Comparison of ENCODE assay signal across 10 cellular contexts in the genomic region with DNA sequence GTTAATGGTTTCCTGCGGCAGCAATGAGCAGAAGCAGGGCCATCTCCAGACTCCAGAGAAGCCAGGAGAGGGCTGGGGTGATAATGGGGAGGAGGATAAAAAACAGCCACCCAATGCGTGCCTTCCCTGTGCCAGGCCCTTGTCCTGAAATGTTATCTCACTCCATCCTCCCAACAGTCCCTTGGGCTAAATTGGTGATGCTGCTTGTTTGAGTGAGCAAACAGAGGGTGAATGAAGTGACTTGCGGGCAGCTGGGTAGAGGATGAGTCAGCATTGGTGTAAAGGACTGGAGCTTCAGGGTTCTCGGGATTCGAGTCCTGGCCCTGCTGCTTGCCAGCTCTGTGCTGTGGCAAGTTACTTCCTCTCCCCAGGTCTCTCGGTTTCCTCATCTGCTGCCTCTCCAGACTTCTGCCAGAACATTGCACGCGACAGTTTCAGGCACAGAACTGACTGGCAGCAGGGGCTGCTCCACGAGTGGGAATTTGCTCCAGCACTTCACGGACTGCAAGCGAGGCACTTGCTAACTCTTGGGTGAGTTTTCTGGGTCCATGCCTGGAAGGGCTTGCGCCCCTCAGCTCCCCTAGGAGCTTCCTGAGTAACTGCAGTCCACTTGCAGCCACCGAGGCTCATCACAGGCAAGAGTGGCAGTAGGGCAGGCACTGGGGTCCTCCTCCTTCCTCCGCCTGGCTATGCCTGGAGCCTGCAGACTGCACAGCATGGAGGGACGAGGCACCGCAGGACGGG. TPM values are rescaled to one million over a fixed set of nuclear protein-coding genes. Genes with fewer than 3 reads are reported as not detected.
DNase-seq lines count a peak whose midpoint lies in the region; ATAC-seq, FAIRE-seq and TF ChIP-seq lines count a peak whose summit lies in the region.
"Had no signal": no experiment of that assay in that cellular context is flagged by ENCODE, and none has a peak within 500 bp of the region (broad histone marks: within the 10 kb centered on the region; RNA-seq: fewer than 3 reads in every experiment).

A gene with protein sequence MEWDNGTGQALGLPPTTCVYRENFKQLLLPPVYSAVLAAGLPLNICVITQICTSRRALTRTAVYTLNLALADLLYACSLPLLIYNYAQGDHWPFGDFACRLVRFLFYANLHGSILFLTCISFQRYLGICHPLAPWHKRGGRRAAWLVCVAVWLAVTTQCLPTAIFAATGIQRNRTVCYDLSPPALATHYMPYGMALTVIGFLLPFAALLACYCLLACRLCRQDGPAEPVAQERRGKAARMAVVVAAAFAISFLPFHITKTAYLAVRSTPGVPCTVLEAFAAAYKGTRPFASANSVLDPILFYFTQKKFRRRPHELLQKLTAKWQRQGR (plus strand): TSS at position 403 of the 744 bp plus-strand sequence. CDS start 24,181 bp downstream, outside the sequence.

- no peaks in the 10 kb centered on the region for H3K4me1 Mint-ChIP-seq in activated CD4-positive, alpha-beta memory T cell treated with anti-CD3 and anti-CD28 coated beads for 36 hours (ENCODE audit: low read depth)
- no peaks in the 10 kb centered on the region for H3K4me1 Mint-ChIP-seq in activated CD4-positive, alpha-beta memory T cell treated with anti-CD3 and anti-CD28 coated beads, Interleukin-2, amount 10 ng/mL, durations not matched to agents 7 days and 5 days
- H3K4me1 Mint-ChIP-seq: T-cell had no signal

- H3K4me3 ChIP-seq in fibroblast of villous mesenchyme (ENCODE audit: low read depth, low read length), result no peak within 1 kb of the TSS

- FAIRE-seq in RCC 7860 (lab: Jason Lieb, UNC), result peak; percentile 49

- CTCF ChIA-PET in activated CD4-positive, alpha-beta memory T cell treated with anti-CD3 and anti-CD28 coated beads for 36 hours (lab: Charles Lee), result no interaction called here
- CTCF ChIA-PET in activated CD4-positive, alpha-beta memory T cell treated with anti-CD3 and anti-CD28 coated beads, Interleukin-2, amount 10 ng/mL, durations not matched to agents 7 days and 5 days (lab: Charles Lee), result interaction anchor here (1.3 to 1.4 kb wide), 2 partner anchors 16 to 79 kb away, joined by 4 read pairs; no protein-coding TSS in a partner anchor

- TF ChIP-seq CTCF in fibroblast of villous mesenchyme (IDR thresholded peaks at IDR 0.05; ENCODE audit: insufficient read depth, low read depth, low read length) (no peak), GM13977 (IDR thresholded peaks at IDR 0.05; ENCODE audit: extremely low read depth, insufficient read depth, missing control alignments) (no peak)

- peak; percentile 59 for ATAC-seq in sciatic nerve
- ATAC-seq in GM21786 (IDR thresholded peaks at IDR 0.05; ENCODE audit: unreplicated experiment), result no peak
- no peak for ATAC-seq in GM21723 (IDR thresholded peaks at IDR 0.05; ENCODE audit: unreplicated experiment)
- ATAC-seq: T-cell had no signal

- H3K9me3 Mint-ChIP-seq in activated CD4-positive, alpha-beta memory T cell treated with anti-CD3 and anti-CD28 coated beads for 36 hours, result no peaks in the 10 kb centered on the region
- H3K9me3 Mint-ChIP-seq in activated CD4-positive, alpha-beta memory T cell treated with anti-CD3 and anti-CD28 coated beads, Interleukin-2, amount 10 ng/mL, durations not matched to agents 7 days and 5 days, result no peaks in the 10 kb centered on the region
- H3K9me3 Mint-ChIP-seq: CD4-positive, alpha-beta T cell; T-cell had no signal

- POLR2A ChIA-PET in activated CD4-positive, alpha-beta memory T cell treated with anti-CD3 and anti-CD28 coated beads for 36 hours (lab: Charles Lee), result no interaction called here
- POLR2A ChIA-PET in activated CD4-positive, alpha-beta memory T cell treated with anti-CD3 and anti-CD28 coated beads, Interleukin-2, amount 10 ng/mL, durations not matched to agents 7 days and 5 days (lab: Charles Lee), result no interaction called here

- in situ Hi-C loops in GM13977 (cut with MboI; ENCODE audit: low pct_unique_long_range_greater_than_20kb, low sequenced_read_pairs, unreplicated experiment), result no loop called here

- peak; percentile 7 for DNase-seq in activated CD4-positive, alpha-beta memory T cell treated with anti-CD3 and anti-CD28 coated beads for 36 hours
- DNase-seq in activated CD4-positive, alpha-beta memory T cell treated with anti-CD3 and anti-CD28 coated beads, Interleukin-2, amount 10 ng/mL, durations not matched to agents 7 days and 5 days, result no peak
- peak; percentile 52 for DNase-seq in RCC 7860 (ENCODE audit: low spot score)
- DNase-seq in fibroblast of villous mesenchyme (ENCODE audit: low read depth), result peak; percentile 56
- DNase-seq in sciatic nerve (ENCODE audit: low spot score), result peak; percentile 58
- no peak for DNase-seq in GM13977 (ENCODE audit: low spot score)

- no peak within 1 kb of the TSS for H3K27ac Mint-ChIP-seq in activated CD4-positive, alpha-beta memory T cell treated with anti-CD3 and anti-CD28 coated beads for 36 hours
- no peak within 1 kb of the TSS for H3K27ac Mint-ChIP-seq in activated CD4-positive, alpha-beta memory T cell treated with anti-CD3 and anti-CD28 coated beads, Interleukin-2, amount 10 ng/mL, durations not matched to agents 7 days and 5 days
- H3K27ac Mint-ChIP-seq: CD4-positive, alpha-beta T cell; T-cell had no signal

- H3K4me3 Mint-ChIP-seq in activated CD4-positive, alpha-beta memory T cell treated with anti-CD3 and anti-CD28 coated beads for 36 hours, result no peak within 1 kb of the TSS
- no peak within 1 kb of the TSS for H3K4me3 Mint-ChIP-seq in activated CD4-positive, alpha-beta memory T cell treated with anti-CD3 and anti-CD28 coated beads, Interleukin-2, amount 10 ng/mL, durations not matched to agents 7 days and 5 days
- H3K4me3 Mint-ChIP-seq: CD4-positive, alpha-beta T cell; T-cell had no signal

- intact Hi-C loops in activated CD4-positive, alpha-beta memory T cell treated with anti-CD3 and anti-CD28 coated beads for 36 hours (cut with micrococcal nuclease), result no loop called here
- intact Hi-C loops in sciatic nerve (cut with DNase I), result no loop called here

- no peaks in the 10 kb centered on the region for H3K36me3 Mint-ChIP-seq in activated CD4-positive, alpha-beta memory T cell treated with anti-CD3 and anti-CD28 coated beads for 36 hours
- H3K36me3 Mint-ChIP-seq in activated CD4-positive, alpha-beta memory T cell treated with anti-CD3 and anti-CD28 coated beads, Interleukin-2, amount 10 ng/mL, durations not matched to agents 7 days and 5 days (ENCODE audit: low read depth), result no peaks in the 10 kb centered on the region
- H3K36me3 Mint-ChIP-seq: T-cell had no signal

- no peaks in the 10 kb centered on the region for H3K27me3 Mint-ChIP-seq in activated CD4-positive, alpha-beta memory T cell treated with anti-CD3 and anti-CD28 coated beads for 36 hours
- peaks cover 19% of the 10 kb centered on the region for H3K27me3 Mint-ChIP-seq in activated CD4-positive, alpha-beta memory T cell treated with anti-CD3 and anti-CD28 coated beads, Interleukin-2, amount 10 ng/mL, durations not matched to agents 7 days and 5 days

RNA-seq across cellular contexts. Expression of the gene that starts here (rescaled TPM):
- not detected for total RNA-seq in activated CD4-positive, alpha-beta memory T cell treated with anti-CD3 and anti-CD28 coated beads for 36 hours
- total RNA-seq in activated CD4-positive, alpha-beta memory T cell treated with anti-CD3 and anti-CD28 coated beads, Interleukin-2, amount 10 ng/mL, durations not matched to agents 7 days and 5 days, result not detected
- 0.32 TPM in 1 of 2 replicates, not detected in the other for total RNA-seq in fibroblast of villous mesenchyme
- 3.6 TPM for total RNA-seq in sciatic nerve
- total RNA-seq: CD4-positive, alpha-beta T cell had no signal

Comparison
In these comparisons a context has a peak if more than half of its experiments do, and no peak if none do; other contexts are left out.
1. Peak in DNase-seq in activated CD4-positive, alpha-beta memory T cell treated with anti-CD3 and anti-CD28 coated beads for 36 hours; RNA of the gene not detected or under 1 TPM.
2. Peak in DNase-seq in fibroblast of villous mesenchyme; RNA of the gene not detected or under 1 TPM.
3. DNase-seq: peak in RCC 7860 (single experiment) and sciatic nerve (single experiment); none in activated CD4-positive, alpha-beta memory T cell treated with anti-CD3 and anti-CD28 coated beads, Interleukin-2, amount 10 ng/mL, durations not matched to agents 7 days and 5 days (single experiment) and GM13977 (single experiment).